Comparison of ENCODE assay signal across 19 cellular contexts in the genomic region with DNA sequence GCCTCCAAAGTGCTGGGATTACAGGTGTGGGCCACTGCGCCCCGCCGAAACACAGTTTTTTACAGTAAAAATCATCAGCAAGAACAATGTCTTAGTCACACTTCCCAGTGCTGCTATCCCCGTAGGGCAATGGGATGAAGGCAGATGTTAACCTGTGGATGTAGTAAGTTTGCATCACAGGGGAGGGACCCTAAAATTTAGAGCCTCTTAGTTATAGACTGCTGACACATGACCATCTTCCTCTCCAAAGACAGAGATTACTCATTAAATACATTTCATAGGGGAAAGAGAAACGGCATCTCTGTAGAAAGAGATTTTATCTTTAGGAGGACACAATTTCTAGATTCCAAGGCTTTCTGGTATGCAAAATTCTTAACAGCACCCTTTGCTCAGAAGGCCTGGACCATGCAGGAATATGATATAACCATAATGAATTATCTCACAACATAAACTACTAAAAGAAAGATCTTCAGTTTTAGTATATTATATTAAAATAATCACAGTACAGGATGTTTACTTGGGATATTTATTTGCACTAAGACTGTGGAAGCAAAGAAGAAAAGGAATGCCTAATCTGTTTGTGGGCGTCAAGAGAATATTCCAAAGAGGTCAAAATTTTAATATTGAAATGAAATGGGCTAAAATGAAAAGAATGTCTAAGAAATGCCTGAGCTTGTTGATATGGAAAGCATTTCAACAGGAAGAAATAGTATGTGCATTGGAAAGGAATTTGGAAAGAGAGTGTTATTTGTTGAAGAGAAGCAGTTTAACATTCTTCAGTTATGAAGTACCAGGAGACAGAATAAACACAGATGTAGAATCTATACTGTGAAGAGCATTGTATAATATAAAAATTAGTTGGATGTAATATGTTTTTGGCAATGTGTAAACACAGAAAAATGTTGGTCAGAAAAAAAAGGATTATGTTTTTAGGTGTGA.
DNase-seq lines count a peak whose midpoint lies in the region; ATAC-seq and TF ChIP-seq lines count a peak whose summit lies in the region.
"Had no signal": no experiment of that assay in that cellular context is flagged by ENCODE, and none has a peak within 500 bp of the region (broad histone marks: within the 10 kb centered on the region; RNA-seq: fewer than 3 reads in every experiment).

No MANE protein-coding gene starts in this region.

- WGBS in heart right ventricle, 2 donors, result 77 to 81% methylated on average over 6 of the region's 6 CpGs
- 73% methylated on average over 6 of the region's 6 CpGs for WGBS in smooth muscle cell (ENCODE audit: low lambda C conversion rate)

- H3K36me3 ChIP-seq in heart right ventricle (no peaks in the 10 kb centered on the region), smooth muscle cell (ENCODE audit: low read depth) (no peaks in the 10 kb centered on the region)

- H3K4me2 ChIP-seq in smooth muscle cell, result peak overlapping the region; percentile 22
- H3K4me2 ChIP-seq: BLaER1 treated with 17β-estradiol and CSF1 and Interleukin-3, amounts not matched to agents 10 nM and 100 nM had no signal

- H3K4me1 ChIP-seq in heart right ventricle, result no peaks in the 10 kb centered on the region
- no peaks in the 10 kb centered on the region for H3K4me1 ChIP-seq in smooth muscle cell (ENCODE audit: low read depth)
- H3K4me1 ChIP-seq: BLaER1 treated with 17β-estradiol and CSF1 and Interleukin-3, amounts not matched to agents 10 nM and 100 nM had no signal

- no peak overlapping the region for H3K4me3 ChIP-seq in heart right ventricle
- H3K4me3 ChIP-seq in fibroblast of pulmonary artery (replicated peaks; ENCODE audit: low read depth, low read length), result no peak overlapping the region
- no peak overlapping the region for H3K4me3 ChIP-seq in smooth muscle cell
- H3K4me3 ChIP-seq: BLaER1 treated with 17β-estradiol and CSF1 and Interleukin-3, amounts not matched to agents 10 nM and 100 nM had no signal

- H3K27ac ChIP-seq in heart right ventricle (no peak overlapping the region), smooth muscle cell (ENCODE audit: low read depth) (no peak overlapping the region)
- H3K27ac ChIP-seq: 22Rv1; BLaER1 treated with 17β-estradiol and CSF1 and Interleukin-3, amounts not matched to agents 10 nM and 100 nM had no signal

- peak; percentile 11 for DNase-seq in left ventricle myocardium superior
- no peak for DNase-seq in heart right ventricle
- DNase-seq in amniotic stem cell (lab: John Stamatoyannopoulos, UW), result peak; percentile 16
- peak; percentile 26 for DNase-seq in fibroblast of pulmonary artery (ENCODE audit: low read depth)
- DNase-seq in smooth muscle cell (lab: John Stamatoyannopoulos, UW; ENCODE audit: unreplicated experiment), result no peak
- no peak for DNase-seq in dermis blood vessel endothelial cell
- DNase-seq: DMS 273 treated with DMSO at 0.1 percent for 48 hours, GOT3, NCI-H1105 treated with DMSO at 0.1 percent for 48 hours, NCI-H187, NCI-H446, NCI-H82, SHP77 had no signal

- intact Hi-C loops in left ventricle myocardium superior (cut with micrococcal nuclease) (no loop called here), heart right ventricle (cut with DNase I) (no loop called here)

- H3F3A ChIP-seq in smooth muscle cell (ENCODE audit: low read depth), result no peaks in the 10 kb centered on the region

- H3K9ac ChIP-seq in smooth muscle cell (ENCODE audit: low read depth), result no peak overlapping the region
- H3K9ac ChIP-seq: BLaER1 treated with 17β-estradiol and CSF1 and Interleukin-3, amounts not matched to agents 10 nM and 100 nM had no signal

- H3K9me3 ChIP-seq in heart right ventricle (no peaks in the 10 kb centered on the region), smooth muscle cell (replicated peaks; ENCODE audit: low read depth) (no peaks in the 10 kb centered on the region)

- H4K20me1 ChIP-seq in smooth muscle cell (ENCODE audit: low read depth), result no peaks in the 10 kb centered on the region
- H4K20me1 ChIP-seq: BLaER1 treated with 17β-estradiol and CSF1 and Interleukin-3, amounts not matched to agents 10 nM and 100 nM had no signal

- no peaks in the 10 kb centered on the region for H3K27me3 ChIP-seq in heart right ventricle
- H3K27me3 ChIP-seq in smooth muscle cell (ENCODE audit: low read depth), result no peaks in the 10 kb centered on the region
- H3K27me3 ChIP-seq: BLaER1 treated with 17β-estradiol and CSF1 and Interleukin-3, amounts not matched to agents 10 nM and 100 nM had no signal

- ATAC-seq in left ventricle myocardium superior (no peak), heart right ventricle (no peak), GM19035 (IDR thresholded peaks at IDR 0.05; ENCODE audit: unreplicated experiment) (no peak), GM18909 (IDR thresholded peaks at IDR 0.05; ENCODE audit: poor library complexity, unreplicated experiment) (no peak)
- ATAC-seq: HepG2, Panc1 had no signal

- TF ChIP-seq CTCF in heart right ventricle (IDR thresholded peaks at IDR 0.05) (no peak), fibroblast of pulmonary artery (IDR thresholded peaks at IDR 0.05; ENCODE audit: low read length, missing control alignments) (no peak), smooth muscle cell (IDR thresholded peaks at IDR 0.05; ENCODE audit: borderline replicate concordance, insufficient read depth, poor library complexity, severe bottlenecking) (no peak)

- H3K79me2 ChIP-seq in smooth muscle cell (ENCODE audit: low read depth), result no peaks in the 10 kb centered on the region

- H2AFZ ChIP-seq in smooth muscle cell (ENCODE audit: low read depth), result no peak overlapping the region

Comparison
In these comparisons a context has a peak if more than half of its experiments do, and no peak if none do; other contexts are left out.
1. DNase-seq: peak in left ventricle myocardium superior (single experiment), amniotic stem cell (single experiment) and fibroblast of pulmonary artery (single experiment); none in heart right ventricle (0 of 2), smooth muscle cell (single experiment) and dermis blood vessel endothelial cell (single experiment).